ENCODE assay signal across 8 cellular contexts in the genomic region with DNA sequence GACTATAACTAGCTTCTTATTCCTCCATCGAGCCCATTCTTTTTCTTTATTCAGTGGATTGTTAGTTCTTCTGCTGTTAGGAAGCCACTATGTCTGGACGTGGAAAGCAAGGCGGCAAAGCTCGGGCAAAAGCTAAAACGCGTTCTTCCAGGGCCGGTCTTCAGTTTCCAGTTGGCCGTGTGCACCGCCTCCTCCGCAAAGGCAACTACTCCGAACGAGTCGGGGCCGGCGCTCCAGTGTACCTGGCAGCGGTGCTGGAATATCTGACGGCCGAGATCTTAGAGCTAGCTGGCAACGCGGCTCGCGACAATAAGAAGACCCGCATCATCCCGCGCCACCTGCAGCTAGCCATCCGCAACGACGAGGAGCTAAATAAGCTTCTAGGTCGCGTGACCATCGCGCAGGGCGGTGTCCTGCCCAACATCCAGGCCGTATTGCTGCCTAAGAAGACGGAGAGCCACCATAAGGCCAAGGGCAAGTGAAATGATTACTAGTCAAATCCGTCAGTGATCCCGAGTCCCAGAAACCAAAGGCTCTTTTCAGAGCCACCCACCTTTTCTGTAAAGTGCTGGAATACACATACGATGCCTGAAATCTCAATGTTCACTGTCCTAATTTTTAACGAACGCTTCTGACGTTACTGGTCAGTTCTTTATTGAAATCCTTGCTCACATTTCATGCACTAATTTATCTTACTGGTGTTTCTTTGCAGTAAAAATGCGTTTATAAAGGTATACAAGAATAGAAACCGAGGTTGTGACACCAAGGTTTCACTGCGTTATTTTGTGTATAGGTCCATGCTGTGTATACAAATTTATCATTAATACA.
DNase-seq lines count a peak whose midpoint lies in the region; ATAC-seq and TF ChIP-seq lines count a peak whose summit lies in the region.

No MANE protein-coding gene starts in this region.

- intact Hi-C loops in A673 (cut with micrococcal nuclease; ENCODE audit: unreplicated experiment) = loop anchor here (1.0 to 5.0 kb wide), 3 partner anchors 34 to 160 kb away; a partner anchor contains a TSS
- intact Hi-C loops in heart left ventricle (cut with DNase I) = loop anchor here in 1 of 10 donors (5.0 kb wide), 1 partner anchor 95 kb away; a partner anchor contains a TSS

- no peak overlapping the region for H3K27ac Mint-ChIP-seq in activated naive CD4-positive, alpha-beta T cell treated with anti-CD3 and anti-CD28 coated beads, Interleukin-2, amount 50 U/mL, for 72 hours

- CTCF ChIA-PET in A673 (lab: Charles Lee) = interaction anchor here (0.5 to 0.8 kb wide), 2 partner anchors 19 to 41 kb away, joined by 3 to 9 read pairs; no protein-coding TSS in a partner anchor

- H3K9me3 ChIP-seq in A673 (ENCODE audit: low read depth, low read length, poor library complexity, severe bottlenecking) (no peaks in the 10 kb centered on the region), heart left ventricle (no peaks in the 10 kb centered on the region)

- BruUV-seq in A673 (replicated peaks; lab: Mats Ljungman, UMichigan) = TSS peak; percentile 100

- H3K9ac ChIP-seq in rectal smooth muscle tissue (ENCODE audit: low read length) = peak overlapping the region; percentile 90

- H3K4me1 ChIP-seq in A673 (ENCODE audit: insufficient read depth, low read length, poor library complexity, severe bottlenecking) (peaks cover 4% of the 10 kb centered on the region), heart left ventricle (peaks cover 0 to 31% (median 9%) of the 10 kb centered on the region in 12 donors), rectal smooth muscle tissue (ENCODE audit: control insufficient read depth, insufficient read depth, low read length) (peaks cover 8% of the 10 kb centered on the region)

- ATAC-seq in GM18858 (IDR thresholded peaks at IDR 0.05; ENCODE audit: unreplicated experiment) (peak; percentile 12), HG03520 (IDR thresholded peaks at IDR 0.05; ENCODE audit: unreplicated experiment) (peak; percentile 37), heart left ventricle (peak; percentile 73 to 84 (median 84))
- ATAC-seq in activated naive CD4-positive, alpha-beta T cell treated with anti-CD3 and anti-CD28 coated beads, Interleukin-2, amount 50 U/mL, for 72 hours = peak; percentile 48 to 63

- peaks cover 0 to 2% of the 10 kb centered on the region in 2 donors for H3K9me3 Mint-ChIP-seq in activated naive CD4-positive, alpha-beta T cell treated with anti-CD3 and anti-CD28 coated beads, Interleukin-2, amount 50 U/mL, for 72 hours

- H3K27ac ChIP-seq in A673 (ENCODE audit: low read depth, low read length, poor library complexity, severe bottlenecking) = peak overlapping the region; percentile 92
- H3K27ac ChIP-seq in heart left ventricle = peak overlapping the region; percentile 81 to 98 (median 94)
- peak overlapping the region; percentile 99 for H3K27ac ChIP-seq in rectal smooth muscle tissue (ENCODE audit: low read depth, low read length)

- TF ChIP-seq CTCF in A673 (conservative IDR thresholded peaks at IDR 0.05; ENCODE audit: low read depth, low read length) (peak; percentile 39; the same call in 1 of the 2 replicates), heart left ventricle (IDR thresholded peaks at IDR 0.05) (peak in 11 of 12 donors; percentile 4 to 59 (median 39))

- H3K4me3 ChIP-seq in A673 (ENCODE audit: low read depth, low read length, poor library complexity, severe bottlenecking) (peak overlapping the region; percentile 62), heart left ventricle (peak overlapping the region; percentile 8 to 74 (median 62)), rectal smooth muscle tissue (ENCODE audit: low read length) (peak overlapping the region; percentile 87)

- TF ChIP-seq POLR2A in Raji (IDR thresholded peaks at IDR 0.05; ENCODE audit: insufficient read depth, low read depth, low read length) (peak; percentile 76), heart left ventricle (IDR thresholded peaks at IDR 0.05) (peak in 1 of 2 donors; percentile 42)

- POLR2A ChIA-PET in A673 (lab: Charles Lee; ENCODE audit: low non-redundant PET) = interaction anchor here (0.6 to 2.9 kb wide), 19 partner anchors 11 to 1655 kb away, joined by 3 to 85 read pairs (median 5); a partner anchor contains a TSS

- 1 to 2% (median 1%) methylated on average over 42 to 44 of the region's 44 CpGs for WGBS in heart left ventricle, 4 donors

- DNase-seq in A673 (ENCODE audit: low spot score) (no peak), heart left ventricle (peak; percentile 77 to 87 (median 86)), 8988T (no peak)
- DNase-seq in activated naive CD4-positive, alpha-beta T cell treated with anti-CD3 and anti-CD28 coated beads, Interleukin-2, amount 50 U/mL, for 72 hours (ENCODE audit: low spot score in 2 of 2) = peak; percentile 75 to 87

- H3K36me3 Mint-ChIP-seq in activated naive CD4-positive, alpha-beta T cell treated with anti-CD3 and anti-CD28 coated beads, Interleukin-2, amount 50 U/mL, for 72 hours = peaks cover 0 to 6% of the 10 kb centered on the region in 2 donors

- no peaks in the 10 kb centered on the region for H3K36me3 ChIP-seq in A673 (ENCODE audit: insufficient read depth, low read length, poor library complexity, severe bottlenecking)
- H3K36me3 ChIP-seq in heart left ventricle = no peaks in the 10 kb centered on the region
- H3K36me3 ChIP-seq in rectal smooth muscle tissue (ENCODE audit: control insufficient read depth, insufficient read depth, low read length) = no peaks in the 10 kb centered on the region

- H3K27me3 ChIP-seq in A673 (replicated peaks; ENCODE audit: insufficient read depth, low read depth, low read length, poor library complexity) = no peaks in the 10 kb centered on the region
- peaks cover 0 to 26% (median 0%) of the 10 kb centered on the region in 9 donors for H3K27me3 ChIP-seq in heart left ventricle
- no peaks in the 10 kb centered on the region for H3K27me3 ChIP-seq in rectal smooth muscle tissue (ENCODE audit: control insufficient read depth, insufficient read depth, low read length)

Comparison
In these comparisons a context has a peak if more than half of its experiments do, and no peak if none do; other contexts are left out.
1. DNase-seq: peak in activated naive CD4-positive, alpha-beta T cell treated with anti-CD3 and anti-CD28 coated beads, Interleukin-2, amount 50 U/mL, for 72 hours (2 of 2) and heart left ventricle (5 of 5); none in A673 (single experiment) and 8988T (single experiment).
2. ATAC-seq: peak in every context shown above with its lines; median percentile 84 in heart left ventricle; 56 in activated naive CD4-positive, alpha-beta T cell treated with anti-CD3 and anti-CD28 coated beads, Interleukin-2, amount 50 U/mL, for 72 hours; 37 in HG03520; 12 in GM18858.
3. Peak in every context shown above with its lines, with median percentiles within 50 percentile points of each other: H3K27ac ChIP-seq and H3K4me3 ChIP-seq.